Comparison of ENCODE assay signal across 10 cellular contexts in the genomic region with DNA sequence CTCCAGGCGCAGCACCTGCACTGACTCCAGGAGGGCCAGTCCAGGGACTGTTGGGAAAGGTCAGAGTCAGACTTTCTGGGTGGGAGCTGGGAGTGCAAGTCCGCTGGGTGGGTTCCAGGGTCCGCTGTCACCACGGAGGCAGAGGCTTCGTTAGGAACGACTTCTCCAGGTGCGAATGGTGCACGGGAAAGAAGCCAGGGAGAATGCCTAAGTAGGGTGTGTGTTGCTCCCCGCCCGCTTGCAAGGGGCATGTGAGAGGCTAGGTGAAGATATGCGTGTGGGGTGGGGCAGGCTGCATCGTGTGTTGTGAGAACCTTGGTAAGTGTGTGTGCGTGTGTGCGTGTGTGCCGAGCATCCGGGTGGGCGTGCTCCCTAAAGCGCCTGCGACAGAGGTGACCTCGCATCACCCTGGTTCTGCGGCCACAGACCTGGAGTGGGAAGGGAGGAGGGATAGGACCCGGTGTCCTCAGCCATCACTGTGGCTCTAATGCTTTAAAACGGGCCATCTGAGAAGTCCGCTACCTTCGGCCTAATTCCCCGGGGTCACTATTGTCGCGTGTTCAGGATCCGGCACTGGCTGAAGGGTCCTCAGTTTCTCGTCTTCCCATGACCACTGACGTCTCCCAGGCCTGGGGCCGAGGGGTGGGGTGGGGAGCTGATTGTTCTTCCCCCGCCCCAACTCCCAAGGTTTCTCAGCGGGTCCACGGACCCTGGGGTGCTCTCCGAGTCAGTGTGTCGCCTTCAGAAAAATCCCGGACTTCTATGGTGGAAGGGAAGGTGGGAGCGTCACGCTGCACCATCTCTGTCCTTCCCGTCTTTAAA. TPM values are rescaled to one million over a fixed set of nuclear protein-coding genes. Genes with fewer than 3 reads are reported as not detected.
DNase-seq lines count a peak whose midpoint lies in the region; ATAC-seq and TF ChIP-seq lines count a peak whose summit lies in the region.
"Had no signal": no experiment of that assay in that cellular context is flagged by ENCODE, and none has a peak within 500 bp of the region (broad histone marks: within the 10 kb centered on the region; RNA-seq: fewer than 3 reads in every experiment).

No MANE protein-coding gene starts in this region.

- peaks cover 3% of the 10 kb centered on the region; the same call in 1 of the 2 replicates for H3K9me3 ChIP-seq in BE2C
- no peaks in the 10 kb centered on the region for H3K9me3 ChIP-seq in lower lobe of right lung
- peaks cover 0 to 14% (median 0%) of the 10 kb centered on the region in 8 donors for H3K9me3 ChIP-seq in spleen

- H2AFZ ChIP-seq in GM23338 = peak overlapping the region; percentile 39; the same call in 1 of the 2 replicates

- DNase-seq in BE2C = no peak
- peak; percentile 28 for DNase-seq in GM23338 (ENCODE audit: low spot score)
- peak; percentile 5 to 12 for DNase-seq in activated T-cell treated with anti-CD3 and anti-CD28 coated beads, Interleukin-2, amount 50 U/mL, for 72 hours
- DNase-seq in lower lobe of right lung = no peak
- no peak for DNase-seq in effector CD4-positive, alpha-beta T cell
- no peak for DNase-seq in spleen
- no peak for DNase-seq in RPMI8226
- DNase-seq in dermis blood vessel endothelial cell = no peak
- DNase-seq: foreskin melanocyte had no signal

- H3K4me3 Mint-ChIP-seq in GM23338 = peak overlapping the region; percentile 74
- peak overlapping the region; percentile 73 to 83 for H3K4me3 Mint-ChIP-seq in activated T-cell treated with anti-CD3 and anti-CD28 coated beads, Interleukin-2, amount 50 U/mL, for 72 hours

- H3K9me3 Mint-ChIP-seq in GM23338 = peaks cover 13% of the 10 kb centered on the region
- H3K9me3 Mint-ChIP-seq in activated T-cell treated with anti-CD3 and anti-CD28 coated beads, Interleukin-2, amount 50 U/mL, for 72 hours = no peaks in the 10 kb centered on the region

- H3K36me3 Mint-ChIP-seq in GM23338 (ENCODE audit: low read depth) = no peaks in the 10 kb centered on the region; the same call in 2 of the 3 replicates
- H3K36me3 Mint-ChIP-seq in activated T-cell treated with anti-CD3 and anti-CD28 coated beads, Interleukin-2, amount 50 U/mL, for 72 hours (ENCODE audit: insufficient read depth in 2 of 2) = peaks cover 3% of the 10 kb centered on the region in 2 donors

- peak overlapping the region; percentile 83 for H3K4me2 ChIP-seq in GM23338

- no peaks in the 10 kb centered on the region for H3K36me3 ChIP-seq in BE2C
- no peaks in the 10 kb centered on the region for H3K36me3 ChIP-seq in GM23338 (ENCODE audit: insufficient read depth)
- no peaks in the 10 kb centered on the region for H3K36me3 ChIP-seq in lower lobe of right lung
- H3K36me3 ChIP-seq in spleen = no peaks in the 10 kb centered on the region

- H3K27ac ChIP-seq in GM23338 (ENCODE audit: low read depth) = no peak overlapping the region
- H3K27ac ChIP-seq in lower lobe of right lung = no peak overlapping the region
- H3K27ac ChIP-seq in spleen = no peak overlapping the region

- peaks cover 81% of the 10 kb centered on the region for H3K27me3 Mint-ChIP-seq in GM23338 (ENCODE audit: insufficient read depth, low read depth, poor library complexity)
- H3K27me3 Mint-ChIP-seq in activated T-cell treated with anti-CD3 and anti-CD28 coated beads, Interleukin-2, amount 50 U/mL, for 72 hours (ENCODE audit: low read depth) = peaks cover 92% of the 10 kb centered on the region

- H3K27me3 ChIP-seq in BE2C = peaks cover 93% of the 10 kb centered on the region
- peaks cover 95% of the 10 kb centered on the region for H3K27me3 ChIP-seq in GM23338 (ENCODE audit: insufficient read depth)
- H3K27me3 ChIP-seq in lower lobe of right lung (ENCODE audit: low read depth) = peaks cover 100% of the 10 kb centered on the region
- peaks cover 34 to 100% (median 99%) of the 10 kb centered on the region in 7 donors for H3K27me3 ChIP-seq in spleen (replicated peaks in 1 of 7)

- intact Hi-C loops in lower lobe of right lung (cut with DNase I) (no loop called here), spleen (cut with DNase I; ENCODE audit: low total_unique reads) (no loop called here)

- H3K4me1 ChIP-seq in BE2C (no peaks in the 10 kb centered on the region), GM23338 (ENCODE audit: insufficient read depth) (peaks cover 39% of the 10 kb centered on the region), lower lobe of right lung (peaks cover 17% of the 10 kb centered on the region), spleen (peaks cover 6 to 66% (median 58%) of the 10 kb centered on the region in 6 donors)

- ATAC-seq in GM23338 (no peak), lower lobe of right lung (peak; percentile 18 to 45)
- ATAC-seq in activated T-cell treated with anti-CD3 and anti-CD28 coated beads, Interleukin-2, amount 50 U/mL, for 72 hours (replicated peaks in 1 of 2) = no peak

- H3K4me3 ChIP-seq in BE2C (ENCODE audit: low read depth, low read length) = peak overlapping the region; percentile 69
- peak overlapping the region; percentile 61 for H3K4me3 ChIP-seq in GM23338
- peak overlapping the region; percentile 39 for H3K4me3 ChIP-seq in lower lobe of right lung
- peak overlapping the region in 4 of 8 donors; percentile 26 to 63 (median 28) for H3K4me3 ChIP-seq in spleen

- peaks cover 10% of the 10 kb centered on the region; the same call in 1 of the 2 replicates for H3F3A ChIP-seq in GM23338 (replicated peaks; ENCODE audit: low read depth)

- no peak for TF ChIP-seq CTCF in BE2C (IDR thresholded peaks at IDR 0.05; ENCODE audit: low read depth, low read length)
- no peak for TF ChIP-seq CTCF in GM23338 (conservative IDR thresholded peaks at IDR 0.05; ENCODE audit: low read depth in 2 of 2)
- no peak for TF ChIP-seq CTCF in lower lobe of right lung (IDR thresholded peaks at IDR 0.05)
- TF ChIP-seq CTCF in spleen (IDR thresholded peaks at IDR 0.05 in 8 of 11, conservative IDR thresholded peaks at IDR 0.05 in 3 of 11) = no peak

- peaks cover 47% of the 10 kb centered on the region for H3K4me1 Mint-ChIP-seq in GM23338
- peaks cover 53% of the 10 kb centered on the region for H3K4me1 Mint-ChIP-seq in activated T-cell treated with anti-CD3 and anti-CD28 coated beads, Interleukin-2, amount 50 U/mL, for 72 hours (ENCODE audit: low read depth)

- H3K79me2 ChIP-seq in GM23338 (replicated peaks; ENCODE audit: insufficient read depth) = no peaks in the 10 kb centered on the region

- no peaks in the 10 kb centered on the region for H3K9me2 ChIP-seq in GM23338 (ENCODE audit: insufficient read depth)

- no peaks in the 10 kb centered on the region; the same call in 1 of the 2 replicates for H4K20me1 ChIP-seq in GM23338 (replicated peaks; ENCODE audit: insufficient read depth)

- H3K27ac Mint-ChIP-seq in GM23338 = no peak overlapping the region
- H3K27ac Mint-ChIP-seq in activated T-cell treated with anti-CD3 and anti-CD28 coated beads, Interleukin-2, amount 50 U/mL, for 72 hours = peak overlapping the region; percentile 12

- TF ChIP-seq POLR2A in spleen (IDR thresholded peaks at IDR 0.05) = no peak

- 6 to 10% (median 8%) methylated on average over 31 to 41 of the region's 41 CpGs for WGBS in spleen, 5 donors

TF ChIP-seq in GM23338, 12 proteins besides CTCF, POLR2A, EP300 and RAD21:
- TF ChIP-seq, protein P1, sequence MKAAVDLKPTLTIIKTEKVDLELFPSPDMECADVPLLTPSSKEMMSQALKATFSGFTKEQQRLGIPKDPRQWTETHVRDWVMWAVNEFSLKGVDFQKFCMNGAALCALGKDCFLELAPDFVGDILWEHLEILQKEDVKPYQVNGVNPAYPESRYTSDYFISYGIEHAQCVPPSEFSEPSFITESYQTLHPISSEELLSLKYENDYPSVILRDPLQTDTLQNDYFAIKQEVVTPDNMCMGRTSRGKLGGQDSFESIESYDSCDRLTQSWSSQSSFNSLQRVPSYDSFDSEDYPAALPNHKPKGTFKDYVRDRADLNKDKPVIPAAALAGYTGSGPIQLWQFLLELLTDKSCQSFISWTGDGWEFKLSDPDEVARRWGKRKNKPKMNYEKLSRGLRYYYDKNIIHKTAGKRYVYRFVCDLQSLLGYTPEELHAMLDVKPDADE (IDR thresholded peaks at IDR 0.05) = no peak
- peak; percentile 89 for TF ChIP-seq EZH2 (IDR thresholded peaks at IDR 0.05; ENCODE audit: low read depth, unreplicated experiment)

RNA-seq across cellular contexts. Expression of a gene that starts 6.1 kb away (rescaled TPM):
- polyA plus RNA-seq in BE2C (2012; ENCODE audit: insufficient read depth, insufficient read length, low read depth) = 85.5 TPM
- 0.08 and 0.87 TPM in 2 replicates for total RNA-seq in GM23338 (2014; rRNA removed; shearing (Covaris generic))
- 0.09 TPM in 1 of 2 replicates, not detected in the other for polyA plus RNA-seq in GM23338 (2016; fragmentation: Nextera tagmentation; extraction: Ambion mirVana)
- under 1 TPM in 1 of 2 donors, not detected in 1; 0.12 TPM for total RNA-seq in activated T-cell treated with anti-CD3 and anti-CD28 coated beads, Interleukin-2, amount 50 U/mL, for 72 hours
- not detected for total RNA-seq in lower lobe of right lung
- not detected for total RNA-seq in spleen
- polyA plus RNA-seq in spleen = not detected
- total RNA-seq in dermis blood vessel endothelial cell = 0.05 TPM in 1 of 2 replicates, not detected in the other
- total RNA-seq: renal cortical epithelial cell had no signal

RNA-seq across cellular contexts. Expression of a gene that starts 17.9 kb away (rescaled TPM):
- polyA plus RNA-seq in BE2C (2012; ENCODE audit: insufficient read depth, insufficient read length, low read depth) = 29.2 TPM
- total RNA-seq in GM23338 (2014; rRNA removed; shearing (Covaris generic)) = 19.6 and 21.8 TPM in 2 replicates
- polyA plus RNA-seq in GM23338 (2016; fragmentation: Nextera tagmentation; extraction: Ambion mirVana) = 8.4 and 9.1 TPM in 2 replicates
- 1 to 10 TPM; 8.2 to 8.7 TPM for total RNA-seq in activated T-cell treated with anti-CD3 and anti-CD28 coated beads, Interleukin-2, amount 50 U/mL, for 72 hours
- 6.0 TPM for total RNA-seq in lower lobe of right lung
- 10 to 100 TPM in 3 of 7 donors, 1 to 10 TPM in 4; 8.4 to 12.8 (median 9.6) TPM for total RNA-seq in spleen
- polyA plus RNA-seq in spleen = 10 to 100 TPM in 1 of 3 donors, 1 to 10 TPM in 2; 5.6 to 10.9 (median 9.4) TPM
- 9.7 and 14.1 TPM in 2 replicates for total RNA-seq in dermis blood vessel endothelial cell

Comparison
In these comparisons a context has a peak if more than half of its experiments do, and no peak if none do; other contexts are left out.
1. DNase-seq: peak in GM23338 (single experiment) and activated T-cell treated with anti-CD3 and anti-CD28 coated beads, Interleukin-2, amount 50 U/mL, for 72 hours (2 of 2); none in BE2C (single experiment), lower lobe of right lung (single experiment), effector CD4-positive, alpha-beta T cell (single experiment), spleen (single experiment), RPMI8226 (single experiment) and dermis blood vessel endothelial cell (single experiment).
2. ATAC-seq: peak in lower lobe of right lung (2 of 2); none in GM23338 (single experiment) and activated T-cell treated with anti-CD3 and anti-CD28 coated beads, Interleukin-2, amount 50 U/mL, for 72 hours (0 of 2).